In genomic region chr18:1663879-1664705, GRCh38 we compare ENCODE assay signal across 8 cellular contexts.
DNase-seq lines count a peak whose midpoint lies in the region; ATAC-seq lines count a peak whose summit lies in the region.

No MANE protein-coding gene starts in this region.

- no peaks in the 10 kb centered on the region for H3K27me3 Mint-ChIP-seq in activated naive CD8-positive, alpha-beta T cell treated with anti-CD3 and anti-CD28 coated beads, Interleukin-2, amount 10 ng/mL, durations not matched to agents 7 days and 5 days
- no peaks in the 10 kb centered on the region for H3K27me3 Mint-ChIP-seq in stimulated activated naive CD8-positive, alpha-beta T cell treated with anti-CD3 and anti-CD28 coated beads, Interleukin-15, amount 100 ng/mL, for 72 hours

- no peaks in the 10 kb centered on the region for H3K4me1 Mint-ChIP-seq in activated naive CD8-positive, alpha-beta T cell treated with anti-CD3 and anti-CD28 coated beads, Interleukin-2, amount 10 ng/mL, durations not matched to agents 7 days and 5 days
- H3K4me1 Mint-ChIP-seq in stimulated activated naive CD8-positive, alpha-beta T cell treated with anti-CD3 and anti-CD28 coated beads, Interleukin-15, amount 100 ng/mL, for 72 hours: no peaks in the 10 kb centered on the region

- no peak overlapping the region for H3K4me3 Mint-ChIP-seq in activated naive CD8-positive, alpha-beta T cell treated with anti-CD3 and anti-CD28 coated beads, Interleukin-2, amount 10 ng/mL, durations not matched to agents 7 days and 5 days
- H3K4me3 Mint-ChIP-seq in stimulated activated naive CD8-positive, alpha-beta T cell treated with anti-CD3 and anti-CD28 coated beads, Interleukin-15, amount 100 ng/mL, for 72 hours: no peak overlapping the region

- H3K36me3 Mint-ChIP-seq in activated naive CD8-positive, alpha-beta T cell treated with anti-CD3 and anti-CD28 coated beads, Interleukin-2, amount 10 ng/mL, durations not matched to agents 7 days and 5 days: no peaks in the 10 kb centered on the region

- no peaks in the 10 kb centered on the region for H3K9me3 ChIP-seq in MG63

- DNase-seq in NCI-H2196 (lab: John Stamatoyannopoulos, UW; ENCODE audit: unreplicated experiment) (peak; percentile 55), NCI-H2196 treated with DMSO at 0.1 percent for 48 hours (lab: John Stamatoyannopoulos, UW; ENCODE audit: unreplicated experiment) (no peak), MG63 (peak; percentile 28), iPS-NIHi11 (ENCODE audit: low spot score) (peak; percentile 47)
- peak; percentile 41 for DNase-seq in activated naive CD8-positive, alpha-beta T cell treated with anti-CD3 and anti-CD28 coated beads, Interleukin-2, amount 10 ng/mL, durations not matched to agents 7 days and 5 days
- DNase-seq in stimulated activated naive CD8-positive, alpha-beta T cell treated with anti-CD3 and anti-CD28 coated beads, Interleukin-15, amount 100 ng/mL, for 72 hours: peak; percentile 17 to 25

- POLR2A ChIA-PET in activated naive CD8-positive, alpha-beta T cell treated with anti-CD3 and anti-CD28 coated beads, Interleukin-2, amount 10 ng/mL, durations not matched to agents 7 days and 5 days (lab: Charles Lee): no interaction called here

- no peak overlapping the region for H3K27ac Mint-ChIP-seq in activated naive CD8-positive, alpha-beta T cell treated with anti-CD3 and anti-CD28 coated beads, Interleukin-2, amount 10 ng/mL, durations not matched to agents 7 days and 5 days
- no peak overlapping the region for H3K27ac Mint-ChIP-seq in stimulated activated naive CD8-positive, alpha-beta T cell treated with anti-CD3 and anti-CD28 coated beads, Interleukin-15, amount 100 ng/mL, for 72 hours

- ATAC-seq in GM21576 (IDR thresholded peaks at IDR 0.05; ENCODE audit: unreplicated experiment) (peak; percentile 64), GM18520 (IDR thresholded peaks at IDR 0.05; ENCODE audit: unreplicated experiment) (no peak)
- no peak for ATAC-seq in activated naive CD8-positive, alpha-beta T cell treated with anti-CD3 and anti-CD28 coated beads, Interleukin-2, amount 10 ng/mL, durations not matched to agents 7 days and 5 days (ENCODE audit: low read depth)
- ATAC-seq in stimulated activated naive CD8-positive, alpha-beta T cell treated with anti-CD3 and anti-CD28 coated beads, Interleukin-15, amount 100 ng/mL, for 72 hours: no peak

- H3K27me3 ChIP-seq in MG63: no peaks in the 10 kb centered on the region

- H3K9me3 Mint-ChIP-seq in activated naive CD8-positive, alpha-beta T cell treated with anti-CD3 and anti-CD28 coated beads, Interleukin-2, amount 10 ng/mL, durations not matched to agents 7 days and 5 days: peaks cover 1% of the 10 kb centered on the region
- H3K9me3 Mint-ChIP-seq in stimulated activated naive CD8-positive, alpha-beta T cell treated with anti-CD3 and anti-CD28 coated beads, Interleukin-15, amount 100 ng/mL, for 72 hours: peaks cover 0 to under 1% of the 10 kb centered on the region in 2 donors

- H3K36me3 ChIP-seq in MG63: no peaks in the 10 kb centered on the region

- no peak overlapping the region for H3K4me3 ChIP-seq in MG63
